Comparison of ENCODE assay signal across 6 cellular contexts in genomic region chr3:187052427-187052826, GRCh38.
DNase-seq lines count a peak whose midpoint lies in the region; ATAC-seq and TF ChIP-seq lines count a peak whose summit lies in the region.
"Not testable (repeated sequence)": the region's sequence is repeated elsewhere in the genome, so short reads cannot be mapped to it uniquely, and the experiment has no call there.

No MANE protein-coding gene starts in this region.

- intact Hi-C loops in CD8-positive, alpha-beta T cell (cut with DNase I, micrococcal nuclease), result loop anchor here in 1 of 2 experiments (5.0 kb wide), 1 partner anchor 100 kb away; no protein-coding TSS in a partner anchor
- intact Hi-C loops in activated B cell treated with CpG ODN at 0.5 μM for 24 hours (cut with micrococcal nuclease), result not testable (repeated sequence)

- H3K36me3 Mint-ChIP-seq in CD8-positive, alpha-beta T cell, result peaks cover 97% of the 10 kb centered on the region
- H3K36me3 Mint-ChIP-seq in activated B cell treated with CpG ODN at 0.5 μM for 24 hours (ENCODE audit: low read depth) (peaks cover 99% of the 10 kb centered on the region), type B pancreatic cell (peaks cover 62% of the 10 kb centered on the region)
- peaks cover 74% of the 10 kb centered on the region for H3K36me3 Mint-ChIP-seq in activated naive CD8-positive, alpha-beta T cell
- peaks cover 73% of the 10 kb centered on the region for H3K36me3 Mint-ChIP-seq in central memory CD8-positive, alpha-beta T cell (ENCODE audit: insufficient read depth)

- TF ChIP-seq CTCF in CD8-positive, alpha-beta T cell (IDR thresholded peaks at IDR 0.05); activated B cell treated with CpG ODN at 0.5 μM for 24 hours (IDR thresholded peaks at IDR 0.05); neutrophil (IDR thresholded peaks at IDR 0.05); type B pancreatic cell (conservative IDR thresholded peaks at IDR 0.05): not testable (repeated sequence)

- POLR2A ChIA-PET in CD8-positive, alpha-beta T cell (lab: Charles Lee); activated B cell treated with CpG ODN at 0.5 μM for 24 hours (lab: Charles Lee): not testable (repeated sequence)

- not testable (repeated sequence) for H3K4me3 Mint-ChIP-seq in CD8-positive, alpha-beta T cell; activated B cell treated with CpG ODN at 0.5 μM for 24 hours; activated naive CD8-positive, alpha-beta T cell; central memory CD8-positive, alpha-beta T cell; type B pancreatic cell

- H3K4me1 ChIP-seq in CD8-positive, alpha-beta T cell (ENCODE audit: insufficient read depth, low read length), result peaks cover 41% of the 10 kb centered on the region
- peaks cover 0 to 13% of the 10 kb centered on the region in 2 experiments for H3K4me1 ChIP-seq in neutrophil (ENCODE audit: control insufficient read depth in 1 of 2, insufficient read depth in 1 of 2, low read depth in 1 of 2, low read length in 1 of 2)

- H3K27ac Mint-ChIP-seq in CD8-positive, alpha-beta T cell, result peak overlapping the region; percentile 60
- peak overlapping the region; percentile 7 for H3K27ac Mint-ChIP-seq in activated B cell treated with CpG ODN at 0.5 μM for 24 hours
- H3K27ac Mint-ChIP-seq in activated naive CD8-positive, alpha-beta T cell, result peak overlapping the region; percentile 12
- H3K27ac Mint-ChIP-seq in central memory CD8-positive, alpha-beta T cell (ENCODE audit: low read depth), result peak overlapping the region; percentile 55
- not testable (repeated sequence) for H3K27ac Mint-ChIP-seq in type B pancreatic cell

- H3K4me3 ChIP-seq in CD8-positive, alpha-beta T cell (ENCODE audit: low read depth, low read length); neutrophil (ENCODE audit: low read depth in 1 of 2, low read length in 1 of 2): not testable (repeated sequence)

- H3K27me3 ChIP-seq in CD8-positive, alpha-beta T cell (ENCODE audit: insufficient read depth, low read length); neutrophil: not testable (repeated sequence)

- not testable (repeated sequence) for H3K9me3 ChIP-seq in CD8-positive, alpha-beta T cell (ENCODE audit: low read length); neutrophil

- peaks cover 40% of the 10 kb centered on the region for H3K36me3 ChIP-seq in CD8-positive, alpha-beta T cell (ENCODE audit: insufficient read depth, low read length)
- peaks cover 12% of the 10 kb centered on the region for H3K36me3 ChIP-seq in neutrophil

- CTCF ChIA-PET in CD8-positive, alpha-beta T cell (lab: Charles Lee); activated B cell treated with CpG ODN at 0.5 μM for 24 hours (lab: Charles Lee): not testable (repeated sequence)

- ATAC-seq in CD8-positive, alpha-beta T cell; activated B cell treated with CpG ODN at 0.5 μM for 24 hours (ENCODE audit: low read depth); central memory CD8-positive, alpha-beta T cell (replicated peaks; ENCODE audit: extremely low read depth, poor library complexity, severe bottlenecking): not testable (repeated sequence)

- not testable (repeated sequence) for H3K27me3 Mint-ChIP-seq in CD8-positive, alpha-beta T cell (ENCODE audit: low read depth); activated B cell treated with CpG ODN at 0.5 μM for 24 hours; activated naive CD8-positive, alpha-beta T cell; central memory CD8-positive, alpha-beta T cell; type B pancreatic cell

- not testable (repeated sequence) for H3K27ac ChIP-seq in CD8-positive, alpha-beta T cell (ENCODE audit: low read depth, low read length)
- peak overlapping the region; percentile 45 for H3K27ac ChIP-seq in neutrophil

- peaks cover 63% of the 10 kb centered on the region for H3K4me1 Mint-ChIP-seq in CD8-positive, alpha-beta T cell (ENCODE audit: low read depth)
- H3K4me1 Mint-ChIP-seq in activated B cell treated with CpG ODN at 0.5 μM for 24 hours, result peaks cover 82% of the 10 kb centered on the region
- H3K4me1 Mint-ChIP-seq in activated naive CD8-positive, alpha-beta T cell (ENCODE audit: low read depth), result peaks cover 67% of the 10 kb centered on the region
- H3K4me1 Mint-ChIP-seq in central memory CD8-positive, alpha-beta T cell, result peaks cover 60% of the 10 kb centered on the region
- not testable (repeated sequence) for H3K4me1 Mint-ChIP-seq in type B pancreatic cell (ENCODE audit: unreplicated experiment)

- not testable (repeated sequence) for DNase-seq in CD8-positive, alpha-beta T cell; activated B cell treated with CpG ODN at 0.5 μM for 24 hours; central memory CD8-positive, alpha-beta T cell (ENCODE audit: low spot score in 2 of 2)
- DNase-seq in type B pancreatic cell (ENCODE audit: extremely low spot score, unreplicated experiment), result peak; percentile 1

- peaks cover 26% of the 10 kb centered on the region for H3K9me3 Mint-ChIP-seq in CD8-positive, alpha-beta T cell
- peaks cover 14% of the 10 kb centered on the region for H3K9me3 Mint-ChIP-seq in activated B cell treated with CpG ODN at 0.5 μM for 24 hours
- peaks cover 10% of the 10 kb centered on the region for H3K9me3 Mint-ChIP-seq in activated naive CD8-positive, alpha-beta T cell (ENCODE audit: low read depth)
- peaks cover 18% of the 10 kb centered on the region for H3K9me3 Mint-ChIP-seq in central memory CD8-positive, alpha-beta T cell
- peaks cover 23% of the 10 kb centered on the region for H3K9me3 Mint-ChIP-seq in type B pancreatic cell
